17 cellular contexts compared by ENCODE assay signal in genomic region chr15:95712785-95713184, GRCh38.
"Had no signal": no experiment of that assay in that cellular context is flagged by ENCODE, and none has a peak within 500 bp of the region (broad histone marks: within the 10 kb centered on the region; RNA-seq: fewer than 3 reads in every experiment).

No MANE protein-coding gene starts in this region.

- H3K4me1 ChIP-seq: esophagus squamous epithelium, left lung, suprapubic skin, vagina had no signal

- H3K36me3 ChIP-seq: cardiac muscle cell, esophagus squamous epithelium, left lung, suprapubic skin, vagina had no signal

- H3K27me3 ChIP-seq: cardiac muscle cell, esophagus squamous epithelium, left lung, suprapubic skin, vagina had no signal

- H3K4me3 ChIP-seq: cardiac muscle cell, esophagus squamous epithelium, left lung, skin epidermis, suprapubic skin, vagina had no signal

- H3K9me3 ChIP-seq: esophagus squamous epithelium, left lung, suprapubic skin, vagina had no signal

- H3K27ac ChIP-seq: cardiac muscle cell, esophagus squamous epithelium, left lung, skin epidermis, suprapubic skin, vagina had no signal

- DNase-seq: activated CD4-positive, alpha-beta T cell treated with anti-CD3 and anti-CD28 coated beads for 36 hours; activated CD4-positive, alpha-beta T cell treated with anti-CD3 and anti-CD28 coated beads, Interleukin-2, amount 50 U/mL, for 48 hours; activated gamma-delta T cell; dermis blood vessel endothelial cell; effector memory CD4-positive, alpha-beta T cell; esophagus squamous epithelium; left lung; midbrain; occipital lobe; stimulated activated naive CD8-positive, alpha-beta T cell treated with anti-CD3 and anti-CD28 coated beads, Interleukin-15, amount 100 ng/mL, for 72 hours; trophoblast cell had no signal

- ATAC-seq: activated CD4-positive, alpha-beta T cell treated with anti-CD3 and anti-CD28 coated beads for 36 hours; left lung; stimulated activated naive CD8-positive, alpha-beta T cell treated with anti-CD3 and anti-CD28 coated beads, Interleukin-15, amount 100 ng/mL, for 72 hours; WTC11 had no signal

- FAIRE-seq: frontal cortex had no signal
